In the genomic region with DNA sequence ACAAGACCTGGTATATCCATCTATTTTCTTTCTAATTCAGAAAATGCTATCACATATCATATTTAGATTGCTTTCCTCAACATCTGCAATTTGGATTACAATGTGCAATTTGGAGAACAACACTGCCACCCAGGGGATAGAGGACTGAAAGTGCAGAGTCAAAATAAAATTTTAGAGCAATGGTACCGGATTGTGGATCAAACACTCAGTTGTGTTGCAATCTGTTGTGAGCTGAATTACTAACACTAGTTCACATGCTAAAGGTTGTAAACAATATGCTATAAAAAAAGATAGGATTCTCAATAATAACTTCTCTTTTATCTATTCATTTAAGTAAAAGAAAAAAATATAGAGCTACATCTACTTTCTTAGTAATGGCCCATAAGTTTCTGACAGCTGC, we compare ENCODE assay signal across 9 cellular contexts. TPM values are rescaled to one million over a fixed set of nuclear protein-coding genes. Genes with fewer than 3 reads are reported as not detected.
A peak's percentile ranks its signal among the peaks of the same experiment; 100 is the strongest.
DNase-seq lines count a peak whose midpoint lies in the region; ATAC-seq and TF ChIP-seq lines count a peak whose summit lies in the region.
"Had no signal": no experiment of that assay in that cellular context is flagged by ENCODE, and none has a peak within 500 bp of the region (broad histone marks: within the 10 kb centered on the region; RNA-seq: fewer than 3 reads in every experiment).

No MANE protein-coding gene starts in this region.

- no peaks in the 10 kb centered on the region for H3K27me3 ChIP-seq in PC-9 (ENCODE audit: insufficient read depth, low read depth)
- H3K27me3 ChIP-seq in vagina, result no peaks in the 10 kb centered on the region

- no TSS peak for BruUV-seq in PC-9 (replicated peaks; lab: Mats Ljungman, UMichigan)

- H3K9me3 Mint-ChIP-seq in endothelial cell (ENCODE audit: unreplicated experiment) (no peaks in the 10 kb centered on the region), nephron progenitor cell (peaks cover 15% of the 10 kb centered on the region)

- no peak for TF ChIP-seq POLR2A in vagina (IDR thresholded peaks at IDR 0.05)

- DNase-seq in COLO668 (lab: John Stamatoyannopoulos, UW; ENCODE audit: unreplicated experiment), result peak; percentile 5
- DNase-seq in HUDEP-2 (lab: John Stamatoyannopoulos, UW; ENCODE audit: unreplicated experiment in 76 of 76), result peak in 40 of 76 experiments; percentile 1 to 60 (median 16)
- peak in 1 of 2 experiments; percentile 19 for DNase-seq in PC-9
- DNase-seq in endothelial cell (ENCODE audit: low spot score), result peak; percentile 49
- peak; percentile 42 for DNase-seq in nephron progenitor cell
- no peak for DNase-seq in GOT3 (lab: John Stamatoyannopoulos, UW)
- no peak for DNase-seq in vagina (ENCODE audit: extremely low spot score in 2 of 2)

- H2AFZ ChIP-seq in PC-9, result no peak overlapping the region

- H3K4me3 Mint-ChIP-seq in endothelial cell (ENCODE audit: unreplicated experiment), result no peak overlapping the region
- no peak overlapping the region for H3K4me3 Mint-ChIP-seq in nephron progenitor cell

- no peaks in the 10 kb centered on the region for H3K79me2 ChIP-seq in PC-9 (ENCODE audit: low read depth)

- H3K9me3 ChIP-seq in PC-9 (ENCODE audit: insufficient read depth, low read depth), result no peaks in the 10 kb centered on the region
- H3K9me3 ChIP-seq in vagina, result no peaks in the 10 kb centered on the region
- H3K9me3 ChIP-seq: neutrophil had no signal

- H3K27ac Mint-ChIP-seq in endothelial cell (ENCODE audit: unreplicated experiment), result no peak overlapping the region
- no peak overlapping the region for H3K27ac Mint-ChIP-seq in nephron progenitor cell

- intact Hi-C loops in PC-9 (cut with micrococcal nuclease; ENCODE audit: unreplicated experiment) (loop anchor here (10.0 kb wide), 2 partner anchors 1145 to 1475 kb away; no protein-coding TSS in a partner anchor), vagina (cut with DNase I) (no loop called here)

- CTCF ChIA-PET in PC-9 (lab: Charles Lee), result no interaction called here

- H3K4me1 Mint-ChIP-seq in endothelial cell (ENCODE audit: unreplicated experiment) (peaks cover 4% of the 10 kb centered on the region), nephron progenitor cell (no peaks in the 10 kb centered on the region)

- ATAC-seq in GM18867 (IDR thresholded peaks at IDR 0.05; ENCODE audit: unreplicated experiment), result peak; percentile 78

- H3K36me3 ChIP-seq in PC-9 (ENCODE audit: low read depth) (no peaks in the 10 kb centered on the region), vagina (no peaks in the 10 kb centered on the region)
- H3K36me3 ChIP-seq: neutrophil had no signal

- no peak overlapping the region for H3K27ac ChIP-seq in PC-9
- no peak overlapping the region for H3K27ac ChIP-seq in vagina
- H3K27ac ChIP-seq: neutrophil had no signal

- no peaks in the 10 kb centered on the region for H3K27me3 Mint-ChIP-seq in endothelial cell (ENCODE audit: unreplicated experiment)
- H3K27me3 Mint-ChIP-seq in nephron progenitor cell (ENCODE audit: low read depth, poor library complexity), result no peaks in the 10 kb centered on the region

- POLR2A ChIA-PET in PC-9 (lab: Charles Lee; ENCODE audit: unreplicated experiment), result no interaction called here

- peaks cover 4% of the 10 kb centered on the region; the same call in 1 of the 2 replicates for H3K9me2 ChIP-seq in PC-9 (ENCODE audit: insufficient read depth)

- H3K4me3 ChIP-seq in PC-9 (no peak overlapping the region), vagina (no peak overlapping the region)

- H3K4me1 ChIP-seq in PC-9 (replicated peaks; ENCODE audit: insufficient read depth) (no peaks in the 10 kb centered on the region), vagina (no peaks in the 10 kb centered on the region)

- no peak overlapping the region for H3K4me2 ChIP-seq in PC-9

- H3K36me3 Mint-ChIP-seq in endothelial cell (ENCODE audit: low read depth, unreplicated experiment), result no peaks in the 10 kb centered on the region
- peaks cover 8% of the 10 kb centered on the region for H3K36me3 Mint-ChIP-seq in nephron progenitor cell (ENCODE audit: low read depth)

- H4K20me1 ChIP-seq in PC-9 (ENCODE audit: insufficient read depth), result no peaks in the 10 kb centered on the region

- H3F3A ChIP-seq in PC-9 (ENCODE audit: insufficient read depth, low read depth), result no peaks in the 10 kb centered on the region

- TF ChIP-seq CTCF in PC-9 (conservative IDR thresholded peaks at IDR 0.05) (peak; percentile 82), endothelial cell (IDR thresholded peaks at IDR 0.05; ENCODE audit: unreplicated experiment) (peak; percentile 57), nephron progenitor cell (IDR thresholded peaks at IDR 0.05) (peak; percentile 63), vagina (IDR thresholded peaks at IDR 0.05) (peak in 1 of 3 experiments; percentile 41)

RNA-seq across cellular contexts. Expression of gene SRFBP1, which starts 11.9 kb away (rescaled TPM):
- total RNA-seq in PC-9 (2021) (8.7 and 10.8 TPM in 2 replicates), endothelial cell (ENCODE audit: unreplicated experiment) (14.5 TPM), vagina (10.8 TPM)

Comparison
In these comparisons a context has a peak if more than half of its experiments do, and no peak if none do; other contexts are left out.
1. DNase-seq: peak in COLO668 (single experiment), HUDEP-2 (40 of 76), endothelial cell (single experiment) and nephron progenitor cell (single experiment); none in GOT3 (single experiment) and vagina (0 of 2).